In genomic region chr2:202105025-202105424, GRCh38 we compare ENCODE assay signal across 3 cellular contexts.
A peak's percentile ranks its signal among the peaks of the same experiment; 100 is the strongest.
TF ChIP-seq lines count a peak whose summit lies in the region.

No MANE protein-coding gene starts in this region.

TF ChIP-seq in HepG2, 621 proteins besides CTCF, POLR2A, EP300 and RAD21:
- TF ChIP-seq CENPX (CRISPR knock-in tag; IDR thresholded peaks at IDR 0.05) (no peak), ATM (IDR thresholded peaks at IDR 0.05; ENCODE audit: borderline replicate concordance) (0 out of 2 replicates have a peak, but pooled peaks have one; percentile 16), PCBP2 (optimal IDR thresholded peaks at IDR 0.05; ENCODE audit: low read depth, low read length, poor library complexity, severe bottlenecking) (peak; percentile 51), KAT8 (CRISPR knock-in tag; IDR thresholded peaks at IDR 0.05) (no peak), THAP9 (CRISPR knock-in tag; IDR thresholded peaks at IDR 0.05; ENCODE audit: borderline replicate concordance) (no peak), FOXO4 (CRISPR knock-in tag; conservative IDR thresholded peaks at IDR 0.05) (0 out of 2 replicates have a peak, but pooled peaks have one; percentile 14), SOX13 (IDR thresholded peaks at IDR 0.05) (no peak), SOX13 (CRISPR knock-in tag; conservative IDR thresholded peaks at IDR 0.05 in 1 of 2, IDR thresholded peaks at IDR 0.05 in 1 of 2) (no peak), HNRNPK (IDR thresholded peaks at IDR 0.05; ENCODE audit: low read depth, low read length, poor library complexity, severe bottlenecking) (peak; percentile 40)

TF ChIP-seq in IMR-90, 13 proteins besides CTCF, POLR2A, EP300 and RAD21:
- TF ChIP-seq FOS (IDR thresholded peaks at IDR 0.05; ENCODE audit: low read depth, low read length) (no peak), SMC3 (IDR thresholded peaks at IDR 0.05; ENCODE audit: low read depth, low read length) (no peak), ELK1 (IDR thresholded peaks at IDR 0.05; ENCODE audit: borderline replicate concordance, low read depth, low read length) (no peak), USF2 (IDR thresholded peaks at IDR 0.05; ENCODE audit: low read depth, low read length) (no peak), CHD1 (IDR thresholded peaks at IDR 0.05; ENCODE audit: low read depth, low read length) (no peak), MXI1 (IDR thresholded peaks at IDR 0.05; ENCODE audit: borderline replicate concordance, low read depth, low read length) (no peak), NFE2L2 (IDR thresholded peaks at IDR 0.05; ENCODE audit: low read depth, low read length) (no peak), CEBPB (IDR thresholded peaks at IDR 0.05; ENCODE audit: low read depth, low read length) (no peak), MAZ (IDR thresholded peaks at IDR 0.05; ENCODE audit: borderline replicate concordance, low read depth, low read length) (no peak), RFX5 (IDR thresholded peaks at IDR 0.05; ENCODE audit: low read depth, low read length) (no peak), BHLHE40 (IDR thresholded peaks at IDR 0.05; ENCODE audit: low read depth, low read length) (no peak), RCOR1 (IDR thresholded peaks at IDR 0.05; ENCODE audit: insufficient replicate concordance, low read length) (no peak), MAFK (IDR thresholded peaks at IDR 0.05; ENCODE audit: low read depth, low read length) (no peak)

TF ChIP-seq in H1, 55 proteins besides CTCF, POLR2A, EP300 and RAD21:
- no peak for TF ChIP-seq SAP30 (IDR thresholded peaks at IDR 0.05; ENCODE audit: insufficient read depth, insufficient replicate concordance, low read length)
- TF ChIP-seq TAF1 (IDR thresholded peaks at IDR 0.05; ENCODE audit: low read depth, low read length): no peak
- TF ChIP-seq ATF3 (IDR thresholded peaks at IDR 0.05; ENCODE audit: insufficient read depth, low read depth, low read length): no peak
- no peak for TF ChIP-seq CHD1 (IDR thresholded peaks at IDR 0.05; ENCODE audit: low read depth, low read length)
